Comparison of ENCODE assay signal across 8 cellular contexts in genomic region chr2:105797298-105797819, GRCh38. TPM values are rescaled to one million over a fixed set of nuclear protein-coding genes. Genes with fewer than 3 reads are reported as not detected.
A peak's percentile ranks its signal among the peaks of the same experiment; 100 is the strongest.
DNase-seq lines count a peak whose midpoint lies in the region; ATAC-seq and TF ChIP-seq lines count a peak whose summit lies in the region.

No MANE protein-coding gene starts in this region.

- H3K4me3 Mint-ChIP-seq in CD4-positive, CD25-positive, alpha-beta regulatory T cell, result peak overlapping the region; percentile 74 to 92 (median 88)
- peak overlapping the region; percentile 66 for H3K4me3 Mint-ChIP-seq in activated CD4-positive, alpha-beta memory T cell treated with anti-CD3 and anti-CD28 coated beads, Interleukin-2, amount 10 ng/mL, durations not matched to agents 7 days and 5 days

- no peak for TF ChIP-seq CTCF in vagina (IDR thresholded peaks at IDR 0.05)

- ATAC-seq in CD4-positive, CD25-positive, alpha-beta regulatory T cell (ENCODE audit: low read depth in 2 of 2), result peak; percentile 33 to 40
- ATAC-seq in GM19351 (IDR thresholded peaks at IDR 0.05; ENCODE audit: unreplicated experiment) (peak; percentile 46), HG03378 (IDR thresholded peaks at IDR 0.05; ENCODE audit: unreplicated experiment) (peak; percentile 52)

- H3K27me3 ChIP-seq in CD4-positive, CD25-positive, alpha-beta regulatory T cell (ENCODE audit: control insufficient read depth, insufficient read depth, low read length), result no peaks in the 10 kb centered on the region
- H3K27me3 ChIP-seq in vagina, result no peaks in the 10 kb centered on the region

- no peaks in the 10 kb centered on the region for H3K9me3 Mint-ChIP-seq in CD4-positive, CD25-positive, alpha-beta regulatory T cell
- H3K9me3 Mint-ChIP-seq in activated CD4-positive, alpha-beta memory T cell treated with anti-CD3 and anti-CD28 coated beads, Interleukin-2, amount 10 ng/mL, durations not matched to agents 7 days and 5 days, result peaks cover 4% of the 10 kb centered on the region

- intact Hi-C loops in vagina (cut with DNase I), result no loop called here

- peaks cover 9% of the 10 kb centered on the region for H3K36me3 ChIP-seq in CD4-positive, CD25-positive, alpha-beta regulatory T cell (ENCODE audit: control insufficient read depth, insufficient read depth, low read length)
- H3K36me3 ChIP-seq in vagina, result no peaks in the 10 kb centered on the region

- peaks cover 100% of the 10 kb centered on the region for H3K4me1 ChIP-seq in CD4-positive, CD25-positive, alpha-beta regulatory T cell (ENCODE audit: control insufficient read depth, insufficient read depth, low read length, poor library complexity, severe bottlenecking)
- H3K4me1 ChIP-seq in vagina, result peaks cover 92% of the 10 kb centered on the region

- peak in 2 of 3 donors; percentile 54 to 82 for DNase-seq in CD4-positive, CD25-positive, alpha-beta regulatory T cell
- DNase-seq in activated CD4-positive, alpha-beta memory T cell treated with anti-CD3 and anti-CD28 coated beads, Interleukin-2, amount 10 ng/mL, durations not matched to agents 7 days and 5 days, result peak; percentile 72
- peak; percentile 15 for DNase-seq in kidney tubule cell (ENCODE audit: low spot score)
- DNase-seq in vagina (ENCODE audit: extremely low spot score in 2 of 2), result peak in 1 of 2 donors; percentile 88
- no peak for DNase-seq in NCI-H510A treated with DMSO at 0.1 percent for 48 hours (lab: John Stamatoyannopoulos, UW)
- no peak for DNase-seq in activated gamma-delta T cell treated with Interleukin-2 at 50 U/mL for 16 hours

- peaks cover 17% of the 10 kb centered on the region for H3K36me3 Mint-ChIP-seq in CD4-positive, CD25-positive, alpha-beta regulatory T cell
- H3K36me3 Mint-ChIP-seq in activated CD4-positive, alpha-beta memory T cell treated with anti-CD3 and anti-CD28 coated beads, Interleukin-2, amount 10 ng/mL, durations not matched to agents 7 days and 5 days (ENCODE audit: low read depth), result peaks cover 39% of the 10 kb centered on the region

- peak overlapping the region; percentile 65 for H3K4me3 ChIP-seq in CD4-positive, CD25-positive, alpha-beta regulatory T cell (ENCODE audit: low read depth, low read length)
- H3K4me3 ChIP-seq in vagina, result no peak overlapping the region

- no peaks in the 10 kb centered on the region for H3K9me3 ChIP-seq in CD4-positive, CD25-positive, alpha-beta regulatory T cell (ENCODE audit: control insufficient read depth in 2 of 2, low read length in 2 of 2)
- H3K9me3 ChIP-seq in vagina, result no peaks in the 10 kb centered on the region

- CTCF ChIA-PET in activated CD4-positive, alpha-beta memory T cell treated with anti-CD3 and anti-CD28 coated beads, Interleukin-2, amount 10 ng/mL, durations not matched to agents 7 days and 5 days (lab: Charles Lee), result interaction anchor here (1.0 to 3.3 kb wide), 10 partner anchors 10 to 298 kb away, joined by 3 to 46 read pairs (median 4); no protein-coding TSS in a partner anchor

- H3K27me3 Mint-ChIP-seq in CD4-positive, CD25-positive, alpha-beta regulatory T cell, result no peaks in the 10 kb centered on the region
- no peaks in the 10 kb centered on the region for H3K27me3 Mint-ChIP-seq in activated CD4-positive, alpha-beta memory T cell treated with anti-CD3 and anti-CD28 coated beads, Interleukin-2, amount 10 ng/mL, durations not matched to agents 7 days and 5 days

- H3K27ac ChIP-seq in CD4-positive, CD25-positive, alpha-beta regulatory T cell (ENCODE audit: insufficient read depth, low read length, poor library complexity, severe bottlenecking), result peak overlapping the region; percentile 92
- peak overlapping the region; percentile 72 for H3K27ac ChIP-seq in vagina

- peak overlapping the region; percentile 66 to 95 (median 93) for H3K27ac Mint-ChIP-seq in CD4-positive, CD25-positive, alpha-beta regulatory T cell
- H3K27ac Mint-ChIP-seq in activated CD4-positive, alpha-beta memory T cell treated with anti-CD3 and anti-CD28 coated beads, Interleukin-2, amount 10 ng/mL, durations not matched to agents 7 days and 5 days, result peak overlapping the region; percentile 98

- no peak for TF ChIP-seq POLR2A in vagina (IDR thresholded peaks at IDR 0.05)

- POLR2A ChIA-PET in activated CD4-positive, alpha-beta memory T cell treated with anti-CD3 and anti-CD28 coated beads, Interleukin-2, amount 10 ng/mL, durations not matched to agents 7 days and 5 days (lab: Charles Lee), result interaction anchor here (0.8 to 10.7 kb wide), 22 partner anchors 8 to 468 kb away, joined by 3 to 106 read pairs (median 5); partner anchors contain the start of gene TGFBRAP1

- peaks cover 29 to 96% (median 86%) of the 10 kb centered on the region in 4 donors for H3K4me1 Mint-ChIP-seq in CD4-positive, CD25-positive, alpha-beta regulatory T cell
- H3K4me1 Mint-ChIP-seq in activated CD4-positive, alpha-beta memory T cell treated with anti-CD3 and anti-CD28 coated beads, Interleukin-2, amount 10 ng/mL, durations not matched to agents 7 days and 5 days, result peaks cover 93% of the 10 kb centered on the region

RNA-seq across cellular contexts. Expression of gene NCK2, which starts 52.6 kb away (rescaled TPM):
- total RNA-seq in CD4-positive, CD25-positive, alpha-beta regulatory T cell, result 167 TPM
- polyA plus RNA-seq in CD4-positive, CD25-positive, alpha-beta regulatory T cell, result 10 to 100 TPM; 44.8 to 62.3 (median 58.6) TPM
- total RNA-seq in activated CD4-positive, alpha-beta memory T cell treated with anti-CD3 and anti-CD28 coated beads, Interleukin-2, amount 10 ng/mL, durations not matched to agents 7 days and 5 days, result 10 to 100 TPM; 70.8 to 75.9 TPM
- total RNA-seq in vagina, result 45.9 TPM

Comparison
In these comparisons a context has a peak if more than half of its experiments do, and no peak if none do; other contexts are left out.
1. DNase-seq: peak in CD4-positive, CD25-positive, alpha-beta regulatory T cell (2 of 3), activated CD4-positive, alpha-beta memory T cell treated with anti-CD3 and anti-CD28 coated beads, Interleukin-2, amount 10 ng/mL, durations not matched to agents 7 days and 5 days (single experiment) and kidney tubule cell (single experiment); none in NCI-H510A treated with DMSO at 0.1 percent for 48 hours (single experiment) and activated gamma-delta T cell treated with Interleukin-2 at 50 U/mL for 16 hours (single experiment).
2. Peak in every context shown above with its lines, with median percentiles within 50 percentile points of each other: ATAC-seq.